Comparison of ENCODE assay signal across 23 cellular contexts in genomic region chr3:129034650-129035049, GRCh38. TPM values are rescaled to one million over a fixed set of nuclear protein-coding genes. Genes with fewer than 3 reads are reported as not detected.
DNase-seq lines count a peak whose midpoint lies in the region; ATAC-seq, FAIRE-seq and TF ChIP-seq lines count a peak whose summit lies in the region.
"Had no signal": no experiment of that assay in that cellular context is flagged by ENCODE, and none has a peak within 500 bp of the region (broad histone marks: within the 10 kb centered on the region; RNA-seq: fewer than 3 reads in every experiment).

No MANE protein-coding gene starts in this region.

- no peaks in the 10 kb centered on the region for H3K27me3 ChIP-seq in CD4-positive, alpha-beta T cell (ENCODE audit: control insufficient read depth, insufficient read depth, low read length)
- H3K27me3 ChIP-seq in K562 (ENCODE audit: control insufficient read depth in 2 of 2, insufficient read depth in 2 of 2, low read length in 2 of 2) (peaks cover 0 to 7% of the 10 kb centered on the region in 2 experiments; a peak in 2 of 5 replicates), gastrocnemius medialis (no peaks in the 10 kb centered on the region)
- H3K27me3 ChIP-seq: transverse colon had no signal

- H3K4me3 ChIP-seq in K562 (no peak overlapping the region), gastrocnemius medialis (no peak overlapping the region)
- H3K4me3 ChIP-seq: PC-9, psoas muscle, transverse colon had no signal

- no peak for FAIRE-seq in K562 (lab: Jason Lieb, UNC)
- FAIRE-seq: colon had no signal

- no peak for TF ChIP-seq CTCF in CD4-positive, alpha-beta T cell (IDR thresholded peaks at IDR 0.05)
- TF ChIP-seq CTCF in K562 (IDR thresholded peaks at IDR 0.05 in 2 of 3, conservative IDR thresholded peaks at IDR 0.05 in 1 of 3; ENCODE audit: insufficient read depth in 2 of 3, low read depth in 1 of 3, low read length in 3 of 3) (no peak), gastrocnemius medialis (IDR thresholded peaks at IDR 0.05 in 4 of 5, conservative IDR thresholded peaks at IDR 0.05 in 1 of 5) (no peak)

- BruUV-seq in K562 (replicated peaks; lab: Mats Ljungman, UMichigan), result no TSS peak

- H3K4me3 Mint-ChIP-seq in CD4-positive, alpha-beta T cell, result no peak overlapping the region
- H3K4me3 Mint-ChIP-seq: activated CD8-positive, alpha-beta memory T cell treated with anti-CD3 and anti-CD28 coated beads, Interleukin-2, amount 10 ng/mL, durations not matched to agents 7 days and 5 days; immature natural killer cell; memory B cell; nephron progenitor cell; stimulated activated naive B cell treated with anti-CD40 and anti-IgM and Interleukin-4, amounts not matched to agents 10 μg/mL and 1 μg/mL and 100 μg/mL, for 72 hours had no signal

- POLR2A ChIA-PET in CD4-positive, alpha-beta T cell (lab: Charles Lee), result no interaction called here
- POLR2A ChIA-PET in K562 (lab: Yijun Ruan, JAX), result no interaction called here

- H3K36me3 ChIP-seq in K562 (ENCODE audit: control insufficient read depth, insufficient read depth, low read length) (no peaks in the 10 kb centered on the region), gastrocnemius medialis (no peaks in the 10 kb centered on the region)
- H3K36me3 ChIP-seq: transverse colon, WERI-Rb-1 had no signal

- in situ Hi-C loops in K562 (cut with MboI), result no loop called here
- in situ Hi-C loops in gastrocnemius medialis (cut with MboI; ENCODE audit: low sequenced_read_pairs in 4 of 4), result no loop called here

- H2AFZ ChIP-seq in K562 (ENCODE audit: low read depth, low read length), result no peak overlapping the region
- H2AFZ ChIP-seq: PC-9 had no signal

- ATAC-seq in CD4-positive, alpha-beta T cell (ENCODE audit: poor library complexity), result peak; percentile 68
- peak; percentile 58; the same call in 2 of the 3 replicates for ATAC-seq in K562
- no peak for ATAC-seq in stimulated activated naive CD8-positive, alpha-beta T cell treated with anti-CD3 and anti-CD28 coated beads, Interleukin-15, Interleukin-2, amounts not matched to agents 100 U/mL and 50 U/mL, for 24 hours
- ATAC-seq in gastrocnemius medialis, result no peak
- ATAC-seq: activated CD8-positive, alpha-beta memory T cell treated with anti-CD3 and anti-CD28 coated beads, Interleukin-2, amount 10 ng/mL, durations not matched to agents 7 days and 5 days; psoas muscle had no signal

- H3K27me3 Mint-ChIP-seq in CD4-positive, alpha-beta T cell, result peaks cover under 1% of the 10 kb centered on the region

- H3K36me3 Mint-ChIP-seq in CD4-positive, alpha-beta T cell (ENCODE audit: low read depth), result no peaks in the 10 kb centered on the region
- H3K36me3 Mint-ChIP-seq: activated CD8-positive, alpha-beta memory T cell treated with anti-CD3 and anti-CD28 coated beads, Interleukin-2, amount 10 ng/mL, durations not matched to agents 7 days and 5 days; immature natural killer cell; memory B cell; stimulated activated naive B cell treated with anti-CD40 and anti-IgM and Interleukin-4, amounts not matched to agents 10 μg/mL and 1 μg/mL and 100 μg/mL, for 72 hours had no signal

- TF ChIP-seq POLR2A in K562 (conservative IDR thresholded peaks at IDR 0.05) (no peak), gastrocnemius medialis (IDR thresholded peaks at IDR 0.05) (no peak)

- peaks cover 16% of the 10 kb centered on the region for H3K4me1 Mint-ChIP-seq in CD4-positive, alpha-beta T cell (ENCODE audit: low read depth)
- H3K4me1 Mint-ChIP-seq: immature natural killer cell; memory B cell; stimulated activated naive B cell treated with anti-CD40 and anti-IgM and Interleukin-4, amounts not matched to agents 10 μg/mL and 1 μg/mL and 100 μg/mL, for 72 hours had no signal

- no peaks in the 10 kb centered on the region for H3K9me3 ChIP-seq in CD4-positive, alpha-beta T cell (ENCODE audit: control insufficient read depth, low read length)
- H3K9me3 ChIP-seq in K562 (replicated peaks; ENCODE audit: control insufficient read depth, insufficient read depth, low read depth, low read length) (peaks cover 2% of the 10 kb centered on the region; the same call in 1 of the 2 replicates), gastrocnemius medialis (no peaks in the 10 kb centered on the region)
- H3K9me3 ChIP-seq: transverse colon had no signal

- intact Hi-C loops in CD4-positive, alpha-beta T cell (cut with DNase I, micrococcal nuclease), result no loop called here
- intact Hi-C loops in K562 (cut with micrococcal nuclease), result no loop called here
- intact Hi-C loops in gastrocnemius medialis (cut with DNase I; ENCODE audit: low total_unique reads), result no loop called here

- no peak overlapping the region for H3K9ac ChIP-seq in K562 (ENCODE audit: insufficient read depth in 1 of 2, low read depth in 2 of 2, low read length in 2 of 2)

- H3K9me3 Mint-ChIP-seq in CD4-positive, alpha-beta T cell, result no peaks in the 10 kb centered on the region
- H3K9me3 Mint-ChIP-seq: immature natural killer cell; memory B cell; nephron progenitor cell; stimulated activated naive B cell treated with anti-CD40 and anti-IgM and Interleukin-4, amounts not matched to agents 10 μg/mL and 1 μg/mL and 100 μg/mL, for 72 hours had no signal

- peak; percentile 63 for DNase-seq in AG08396 (ENCODE audit: low spot score)
- no peak for DNase-seq in CD4-positive, alpha-beta T cell
- peak; percentile 27 for DNase-seq in NAMALWA (ENCODE audit: low spot score)
- DNase-seq in K562 (ENCODE audit: extremely low read depth in 1 of 4, low spot score in 3 of 4), result peak in 3 of 4 experiments; percentile 34 to 44 (median 42)
- no peak for DNase-seq in COLO829 (ENCODE audit: low spot score)
- no peak for DNase-seq in stimulated activated naive CD8-positive, alpha-beta T cell treated with anti-CD3 and anti-CD28 coated beads, Interleukin-15, Interleukin-2, amounts not matched to agents 100 U/mL and 50 U/mL, for 24 hours
- no peak for DNase-seq in gastrocnemius medialis
- DNase-seq: activated CD8-positive, alpha-beta memory T cell treated with anti-CD3 and anti-CD28 coated beads, Interleukin-2, amount 10 ng/mL, durations not matched to agents 7 days and 5 days; activated gamma-delta T cell treated with Interleukin-2 at 50 U/mL for 16 hours; EL; immature natural killer cell; MM.1S; NCI-H2029; NCI-H524; nephron progenitor cell; PC-9; psoas muscle; stimulated activated naive B cell treated with anti-CD40 and anti-IgM and Interleukin-4, amounts not matched to agents 10 μg/mL and 1 μg/mL and 100 μg/mL, for 72 hours; transverse colon; WERI-Rb-1 had no signal

- no peak for TF ChIP-seq EP300 in K562 (IDR thresholded peaks at IDR 0.05; ENCODE audit: low read length)

- no peak overlapping the region for H3K4me2 ChIP-seq in K562 (ENCODE audit: insufficient read depth, low read length)
- H3K4me2 ChIP-seq: PC-9 had no signal

- no peaks in the 10 kb centered on the region for H3K9me1 ChIP-seq in K562 (ENCODE audit: control insufficient read depth, insufficient read depth, low read length)

- CTCF ChIA-PET in CD4-positive, alpha-beta T cell (lab: Charles Lee), result no interaction called here
- CTCF ChIA-PET in K562 (lab: Yijun Ruan, JAX; ENCODE audit: low intra/inter-chr PET ratio), result no interaction called here

- H4K20me1 ChIP-seq in K562 (replicated peaks; ENCODE audit: control insufficient read depth, insufficient read depth, low read length), result no peaks in the 10 kb centered on the region

- TF ChIP-seq RAD21 in K562 (CRISPR knock-in tag; conservative IDR thresholded peaks at IDR 0.05 in 1 of 2, IDR thresholded peaks at IDR 0.05 in 1 of 2), result no peak

- H3K79me2 ChIP-seq in K562 (ENCODE audit: control insufficient read depth, insufficient read depth, low read length), result no peaks in the 10 kb centered on the region

- H3K27ac Mint-ChIP-seq in CD4-positive, alpha-beta T cell, result no peak overlapping the region
- H3K27ac Mint-ChIP-seq: activated CD8-positive, alpha-beta memory T cell treated with anti-CD3 and anti-CD28 coated beads, Interleukin-2, amount 10 ng/mL, durations not matched to agents 7 days and 5 days; memory B cell; stimulated activated naive B cell treated with anti-CD40 and anti-IgM and Interleukin-4, amounts not matched to agents 10 μg/mL and 1 μg/mL and 100 μg/mL, for 72 hours had no signal

- H3K27ac ChIP-seq in CD4-positive, alpha-beta T cell (ENCODE audit: low read depth, low read length), result no peak overlapping the region
- H3K27ac ChIP-seq in K562 (ENCODE audit: extremely low read depth, low read depth, low read length) (no peak overlapping the region), gastrocnemius medialis (no peak overlapping the region)
- H3K27ac ChIP-seq: PC-9, psoas muscle, transverse colon, WERI-Rb-1 had no signal

- H3K4me1 ChIP-seq in K562 (replicated peaks in 1 of 2; ENCODE audit: control insufficient read depth in 2 of 2, insufficient read depth in 2 of 2, low read length in 2 of 2) (peaks cover 0 to 11% of the 10 kb centered on the region in 2 experiments; a peak in 2 of 5 replicates), gastrocnemius medialis (no peaks in the 10 kb centered on the region)
- H3K4me1 ChIP-seq: psoas muscle, transverse colon had no signal

- WGBS in K562 (ENCODE audit: insufficient coverage, low coverage, missing lambda C conversion rate), result 33% methylated on average over 4 of the region's 6 CpGs

RNA-seq across cellular contexts. Expression of gene GP9, which starts 25.9 kb away (rescaled TPM):
- not detected for total RNA-seq in CD4-positive, alpha-beta T cell
- total RNA-seq in K562 (2011; cell fraction: chromatin; rRNA removed; ENCODE audit: low replicate concordance), result not detected in 2 replicates
- total RNA-seq in K562 (2011; cell fraction: nucleolus; rRNA removed), result not detected in 2 replicates
- total RNA-seq in K562 (2011; cell fraction: nucleoplasm; rRNA removed), result not detected in 2 replicates
- total RNA-seq in K562 (2014; rRNA removed) (not detected in 2 replicates), K562 (2014; rRNA removed; fragmentation: Illumina TruSeq; extraction: Trizol) (not detected in 2 replicates), K562 (2015; rRNA removed; fragmentation: Illumina TruSeq; extraction: Trizol) (not detected in 2 replicates), K562 (2021) (not detected in 2 replicates), gastrocnemius medialis (under 1 TPM in 1 of 4 donors, not detected in 3; 0.42 TPM)
- polyA plus RNA-seq in K562 (2011; rRNA removed) (not detected in 2 replicates), K562 (2014; fragmentation: Illumina TruSeq; extraction: Trizol) (not detected in 2 replicates), K562 (2014; fragmentation: Nextera tagmentation; extraction: Ambion mirVana) (not detected), K562 (2014; rRNA removed) (not detected in 2 replicates)
- 0.07 TPM in 1 of 2 replicates, not detected in the other for polyA plus RNA-seq in K562 (2011; cell fraction: cytosol; rRNA removed)
- polyA plus RNA-seq in K562 (2011; cell fraction: nucleus; rRNA removed), result not detected in 2 replicates
- not detected in 2 replicates for polyA plus RNA-seq in K562 (2012)
- not detected in 2 replicates for polyA minus RNA-seq in K562 (2011; rRNA and poly(A)+ RNA removed)
- polyA minus RNA-seq in K562 (2011; cell fraction: cytosol; rRNA and poly(A)+ RNA removed), result not detected in 2 replicates
- polyA minus RNA-seq in K562 (2011; cell fraction: nucleus; rRNA and poly(A)+ RNA removed), result not detected in 2 replicates
- total RNA-seq: activated CD8-positive, alpha-beta memory T cell treated with anti-CD3 and anti-CD28 coated beads, Interleukin-2, amount 10 ng/mL, durations not matched to agents 7 days and 5 days; epithelial cell of proximal tubule; PC-9; psoas muscle had no signal

RNA-seq across cellular contexts. Expression of gene EFCC1, which starts 33.5 kb away (rescaled TPM):
- total RNA-seq in CD4-positive, alpha-beta T cell, result under 1 TPM; 0.22 to 0.25 TPM
- total RNA-seq in K562 (2011; cell fraction: chromatin; rRNA removed; ENCODE audit: low replicate concordance), result not detected in 2 replicates
- total RNA-seq in K562 (2011; cell fraction: nucleolus; rRNA removed), result not detected in 2 replicates
- not detected in 2 replicates for total RNA-seq in K562 (2011; cell fraction: nucleoplasm; rRNA removed)
- total RNA-seq in K562 (2014; rRNA removed) (not detected in 2 replicates), K562 (2014; rRNA removed; fragmentation: Illumina TruSeq; extraction: Trizol) (not detected in 2 replicates), K562 (2015; rRNA removed; fragmentation: Illumina TruSeq; extraction: Trizol) (not detected in 2 replicates), K562 (2021) (0.07 TPM in 1 of 2 replicates, not detected in the other), gastrocnemius medialis (1 to 10 TPM in 1 of 4 donors, under 1 TPM in 3; 0.26 to 1.2 (median 0.45) TPM)
- polyA plus RNA-seq in K562 (2011; rRNA removed) (not detected in 2 replicates), K562 (2014; fragmentation: Illumina TruSeq; extraction: Trizol) (not detected in 2 replicates), K562 (2014; fragmentation: Nextera tagmentation; extraction: Ambion mirVana) (not detected), K562 (2014; rRNA removed) (not detected in 2 replicates)
- polyA plus RNA-seq in K562 (2011; cell fraction: cytosol; rRNA removed), result not detected in 2 replicates
- not detected in 2 replicates for polyA plus RNA-seq in K562 (2011; cell fraction: nucleus; rRNA removed)
- polyA plus RNA-seq in K562 (2012), result not detected in 2 replicates
- not detected in 2 replicates for polyA minus RNA-seq in K562 (2011; rRNA and poly(A)+ RNA removed)
- polyA minus RNA-seq in K562 (2011; cell fraction: cytosol; rRNA and poly(A)+ RNA removed), result not detected in 2 replicates
- not detected in 2 replicates for polyA minus RNA-seq in K562 (2011; cell fraction: nucleus; rRNA and poly(A)+ RNA removed)
- total RNA-seq: epithelial cell of proximal tubule had no signal

RNA-seq across cellular contexts. Expression of gene CFAP92, which starts 40.8 kb away (rescaled TPM):
- under 1 TPM; 0.19 to 0.45 TPM for total RNA-seq in CD4-positive, alpha-beta T cell
- 0.14 TPM in 1 of 2 replicates, not detected in the other for total RNA-seq in K562 (2011; cell fraction: chromatin; rRNA removed; ENCODE audit: low replicate concordance)
- 0.13 TPM in 1 of 2 replicates, not detected in the other for total RNA-seq in K562 (2011; cell fraction: nucleolus; rRNA removed)
- not detected in 2 replicates for total RNA-seq in K562 (2011; cell fraction: nucleoplasm; rRNA removed)
- total RNA-seq in K562 (2014; rRNA removed) (0.23 and 0.65 TPM in 2 replicates), K562 (2014; rRNA removed; fragmentation: Illumina TruSeq; extraction: Trizol) (0.45 and 0.62 TPM in 2 replicates), K562 (2015; rRNA removed; fragmentation: Illumina TruSeq; extraction: Trizol) (0.19 and 0.47 TPM in 2 replicates), K562 (2021) (0.27 and 0.81 TPM in 2 replicates), gastrocnemius medialis (under 1 TPM in 3 of 4 donors, not detected in 1; 0.07 to 0.34 (median 0.20) TPM)
- polyA plus RNA-seq in K562 (2011; rRNA removed) (0.05 and 0.06 TPM in 2 replicates), K562 (2014; fragmentation: Illumina TruSeq; extraction: Trizol) (0.14 and 0.36 TPM in 2 replicates), K562 (2014; fragmentation: Nextera tagmentation; extraction: Ambion mirVana) (under 1 TPM; 0.48 to 0.59 TPM), K562 (2014; rRNA removed) (0.23 and 0.36 TPM in 2 replicates)
- 0.07 TPM in 1 of 2 replicates, not detected in the other for polyA plus RNA-seq in K562 (2011; cell fraction: cytosol; rRNA removed)
- 0.08 TPM in 1 of 2 replicates, not detected in the other for polyA plus RNA-seq in K562 (2011; cell fraction: nucleus; rRNA removed)
- 0.22 and 0.58 TPM in 2 replicates for polyA plus RNA-seq in K562 (2012)
- polyA minus RNA-seq in K562 (2011; rRNA and poly(A)+ RNA removed), result 0.15 TPM in 1 of 2 replicates, not detected in the other
- not detected in 2 replicates for polyA minus RNA-seq in K562 (2011; cell fraction: cytosol; rRNA and poly(A)+ RNA removed)
- polyA minus RNA-seq in K562 (2011; cell fraction: nucleus; rRNA and poly(A)+ RNA removed), result 0.22 TPM in 1 of 2 replicates, not detected in the other
- total RNA-seq: epithelial cell of proximal tubule had no signal
- polyA plus RNA-seq: immature natural killer cell had no signal

Comparison
In these comparisons a context has a peak if more than half of its experiments do, and no peak if none do; other contexts are left out.
1. DNase-seq: peak in AG08396 (single experiment), NAMALWA (single experiment) and K562 (3 of 4); none in CD4-positive, alpha-beta T cell (0 of 10), COLO829 (single experiment), stimulated activated naive CD8-positive, alpha-beta T cell treated with anti-CD3 and anti-CD28 coated beads, Interleukin-15, Interleukin-2, amounts not matched to agents 100 U/mL and 50 U/mL, for 24 hours (single experiment) and gastrocnemius medialis (0 of 2).
2. ATAC-seq: peak in CD4-positive, alpha-beta T cell (single experiment) and K562 (single experiment); none in stimulated activated naive CD8-positive, alpha-beta T cell treated with anti-CD3 and anti-CD28 coated beads, Interleukin-15, Interleukin-2, amounts not matched to agents 100 U/mL and 50 U/mL, for 24 hours (single experiment) and gastrocnemius medialis (0 of 2).